ENCODE assay signal across 18 cellular contexts in genomic region chr11:2684581-2684980, GRCh38.
"Had no signal": no experiment of that assay in that cellular context is flagged by ENCODE, and none has a peak within 500 bp of the region (broad histone marks: within the 10 kb centered on the region; RNA-seq: fewer than 3 reads in every experiment).

No MANE protein-coding gene starts in this region.

- H3K4me3 ChIP-seq: esophagus squamous epithelium, left lung, neural progenitor cell, psoas muscle, thoracic aorta had no signal

- DNase-seq: activated CD4-positive, alpha-beta T cell treated with anti-CD3 and anti-CD28 coated beads, Interleukin-2, amount 10 ng/mL, durations not matched to agents 7 days and 5 days; activated CD8-positive, alpha-beta T cell treated with anti-CD3 and anti-CD28 coated beads, Interleukin-2, amount 10 ng/mL, durations not matched to agents 7 days and 5 days; activated effector memory CD4-positive, alpha-beta T cell treated with Interleukin-2 at 50 U/mL for 16 hours; activated T-cell treated with anti-CD3 and anti-CD28 coated beads, Interleukin-2, amount 50 U/mL, for 48 hours; dermis blood vessel endothelial cell; effector memory CD4-positive, alpha-beta T cell; esophagus squamous epithelium; right cardiac atrium; small intestine; stimulated activated CD4-positive, alpha-beta T cell treated with anti-CD3 and anti-CD28 coated beads, Interleukin-4, amount 100 ng/mL, for 4 hours; T1000 had no signal

- H3K4me2 ChIP-seq: neural progenitor cell had no signal

- FAIRE-seq: keratinocyte, small intestine had no signal

- H3K4me1 Mint-ChIP-seq: activated naive CD4-positive, alpha-beta T cell treated with anti-CD3 and anti-CD28 coated beads, Interleukin-2, amount 10 ng/mL, durations not matched to agents 7 days and 5 days had no signal

- ATAC-seq: activated CD8-positive, alpha-beta T cell treated with anti-CD3 and anti-CD28 coated beads, Interleukin-2, amount 10 ng/mL, durations not matched to agents 7 days and 5 days; left lung; psoas muscle; right cardiac atrium; stimulated activated memory B cell treated with anti-CD40 and anti-IgM and Interleukin-4, amounts not matched to agents 10 μg/mL and 1 μg/mL and 100 μg/mL, for 72 hours had no signal

- H3K27ac Mint-ChIP-seq: activated CD4-positive, alpha-beta T cell treated with anti-CD3 and anti-CD28 coated beads, Interleukin-2, amount 10 ng/mL, durations not matched to agents 7 days and 5 days; activated CD8-positive, alpha-beta T cell treated with anti-CD3 and anti-CD28 coated beads, Interleukin-2, amount 10 ng/mL, durations not matched to agents 7 days and 5 days; activated naive CD4-positive, alpha-beta T cell treated with anti-CD3 and anti-CD28 coated beads, Interleukin-2, amount 10 ng/mL, durations not matched to agents 7 days and 5 days; neural progenitor cell; stimulated activated memory B cell treated with anti-CD40 and anti-IgM and Interleukin-4, amounts not matched to agents 10 μg/mL and 1 μg/mL and 100 μg/mL, for 72 hours had no signal

- H3K9me3 ChIP-seq: esophagus squamous epithelium, left lung, psoas muscle, thoracic aorta had no signal

- H3K27ac ChIP-seq: esophagus squamous epithelium, left lung, neural progenitor cell, psoas muscle, thoracic aorta had no signal

- H3K4me3 Mint-ChIP-seq: activated CD4-positive, alpha-beta T cell treated with anti-CD3 and anti-CD28 coated beads, Interleukin-2, amount 10 ng/mL, durations not matched to agents 7 days and 5 days; activated CD8-positive, alpha-beta T cell treated with anti-CD3 and anti-CD28 coated beads, Interleukin-2, amount 10 ng/mL, durations not matched to agents 7 days and 5 days; activated naive CD4-positive, alpha-beta T cell treated with anti-CD3 and anti-CD28 coated beads, Interleukin-2, amount 10 ng/mL, durations not matched to agents 7 days and 5 days; neural progenitor cell; stimulated activated memory B cell treated with anti-CD40 and anti-IgM and Interleukin-4, amounts not matched to agents 10 μg/mL and 1 μg/mL and 100 μg/mL, for 72 hours had no signal

- H3K36me3 Mint-ChIP-seq: activated naive CD4-positive, alpha-beta T cell treated with anti-CD3 and anti-CD28 coated beads, Interleukin-2, amount 10 ng/mL, durations not matched to agents 7 days and 5 days; stimulated activated memory B cell treated with anti-CD40 and anti-IgM and Interleukin-4, amounts not matched to agents 10 μg/mL and 1 μg/mL and 100 μg/mL, for 72 hours had no signal

- H3K27me3 ChIP-seq: esophagus squamous epithelium, left lung, neural progenitor cell had no signal

- H3K9me3 Mint-ChIP-seq: activated CD4-positive, alpha-beta T cell treated with anti-CD3 and anti-CD28 coated beads, Interleukin-2, amount 10 ng/mL, durations not matched to agents 7 days and 5 days; activated naive CD4-positive, alpha-beta T cell treated with anti-CD3 and anti-CD28 coated beads, Interleukin-2, amount 10 ng/mL, durations not matched to agents 7 days and 5 days; neural progenitor cell; stimulated activated memory B cell treated with anti-CD40 and anti-IgM and Interleukin-4, amounts not matched to agents 10 μg/mL and 1 μg/mL and 100 μg/mL, for 72 hours had no signal

- H3K36me3 ChIP-seq: left lung, neural progenitor cell, thoracic aorta had no signal

- H3K27me3 Mint-ChIP-seq: activated CD4-positive, alpha-beta T cell treated with anti-CD3 and anti-CD28 coated beads, Interleukin-2, amount 10 ng/mL, durations not matched to agents 7 days and 5 days; activated naive CD4-positive, alpha-beta T cell treated with anti-CD3 and anti-CD28 coated beads, Interleukin-2, amount 10 ng/mL, durations not matched to agents 7 days and 5 days; stimulated activated memory B cell treated with anti-CD40 and anti-IgM and Interleukin-4, amounts not matched to agents 10 μg/mL and 1 μg/mL and 100 μg/mL, for 72 hours had no signal

- H3K9ac ChIP-seq: neural progenitor cell had no signal

- H2AFZ ChIP-seq: neural progenitor cell had no signal
